ENCODE assay signal across 15 cellular contexts in genomic region chr7:107596881-107597581, GRCh38.
DNase-seq lines count a peak whose midpoint lies in the region; ATAC-seq, FAIRE-seq and TF ChIP-seq lines count a peak whose summit lies in the region.
"Had no signal": no experiment of that assay in that cellular context is flagged by ENCODE, and none has a peak within 500 bp of the region (broad histone marks: within the 10 kb centered on the region; RNA-seq: fewer than 3 reads in every experiment).

No MANE protein-coding gene starts in this region.

- H3K27ac Mint-ChIP-seq in nephron = peak overlapping the region; percentile 6 to 64 (median 43)

- no peak overlapping the region for H3K4me3 ChIP-seq in choroid plexus epithelial cell (ENCODE audit: low read depth, low read length)
- H3K4me3 ChIP-seq: dorsolateral prefrontal cortex had no signal

- H3K36me3 Mint-ChIP-seq in nephron (ENCODE audit: low read depth) = peaks cover 36% of the 10 kb centered on the region

- peaks cover 22% of the 10 kb centered on the region for H3K4me1 Mint-ChIP-seq in nephron
- H3K4me1 Mint-ChIP-seq: immature natural killer cell had no signal

- FAIRE-seq in GM19239 (lab: Jason Lieb, UNC) (peak; percentile 4), D721Med (lab: Jason Lieb, UNC) (no peak)

- H3K4me3 Mint-ChIP-seq in nephron = no peak overlapping the region
- H3K4me3 Mint-ChIP-seq: immature natural killer cell had no signal

- DNase-seq in GM19239 (ENCODE audit: insufficient read length, low spot score) = no peak
- DNase-seq in NCI-H2196 treated with DMSO at 0.1 percent for 48 hours (lab: John Stamatoyannopoulos, UW; ENCODE audit: unreplicated experiment) = peak; percentile 6
- DNase-seq in choroid plexus epithelial cell (ENCODE audit: low read depth) = peak; percentile 71
- DNase-seq in activated gamma-delta T cell treated with Interleukin-2 at 50 U/mL for 16 hours = no peak
- DNase-seq in D721Med (ENCODE audit: insufficient read length, low spot score) = no peak
- DNase-seq in activated effector memory CD4-positive, alpha-beta T cell treated with anti-CD3 and anti-CD28 coated beads, Interleukin-2, amount 50 U/mL, for 16 hours = no peak
- DNase-seq: BE2C, dorsolateral prefrontal cortex, immature natural killer cell, NCI-H1105, NCI-H446, trophoblast cell had no signal

- no peaks in the 10 kb centered on the region for H3K9me3 Mint-ChIP-seq in nephron
- H3K9me3 Mint-ChIP-seq: immature natural killer cell had no signal

- no peak for ATAC-seq in HG03039 (IDR thresholded peaks at IDR 0.05; ENCODE audit: unreplicated experiment)
- ATAC-seq: activated CD4-positive, CD25-positive, alpha-beta regulatory T cell treated with anti-CD3 and anti-CD28 coated beads, Interleukin-2, amount 50 U/mL, for 24 hours had no signal

- no peaks in the 10 kb centered on the region for H3K27me3 Mint-ChIP-seq in nephron (ENCODE audit: low read depth)

- no peak for TF ChIP-seq CTCF in choroid plexus epithelial cell (conservative IDR thresholded peaks at IDR 0.05; ENCODE audit: low read depth, low read length)
- no peak for TF ChIP-seq CTCF in nephron (IDR thresholded peaks at IDR 0.05; ENCODE audit: unreplicated experiment in 3 of 3)
- TF ChIP-seq CTCF in D721Med (IDR thresholded peaks at IDR 0.05; ENCODE audit: insufficient read depth, missing control alignments) = no peak

Comparison
In these comparisons a context has a peak if more than half of its experiments do, and no peak if none do; other contexts are left out.
1. DNase-seq: peak in NCI-H2196 treated with DMSO at 0.1 percent for 48 hours (single experiment) and choroid plexus epithelial cell (single experiment); none in GM19239 (single experiment), activated gamma-delta T cell treated with Interleukin-2 at 50 U/mL for 16 hours (single experiment), D721Med (single experiment) and activated effector memory CD4-positive, alpha-beta T cell treated with anti-CD3 and anti-CD28 coated beads, Interleukin-2, amount 50 U/mL, for 16 hours (single experiment).